In genomic region chr9:22817181-22817580, GRCh38 we compare ENCODE assay signal across 27 cellular contexts.
DNase-seq lines count a peak whose midpoint lies in the region; ATAC-seq and TF ChIP-seq lines count a peak whose summit lies in the region.
"Had no signal": no experiment of that assay in that cellular context is flagged by ENCODE, and none has a peak within 500 bp of the region (broad histone marks: within the 10 kb centered on the region; RNA-seq: fewer than 3 reads in every experiment).

No MANE protein-coding gene starts in this region.

- H3K79me1 ChIP-seq in mesendoderm (ENCODE audit: low read length) = no peaks in the 10 kb centered on the region

- H2BK5ac ChIP-seq in mesendoderm (ENCODE audit: low read length) = no peak overlapping the region

- no peak overlapping the region for H3K9ac ChIP-seq in mesendoderm (ENCODE audit: low read length)

- DNase-seq in HS-5 (ENCODE audit: low read depth) (peak; percentile 73), astrocyte of the spinal cord (ENCODE audit: low read depth, low spot score) (peak; percentile 57), mesendoderm (peak; percentile 10), NCI-H146 treated with DMSO at 0.1 percent for 48 hours (lab: John Stamatoyannopoulos, UW; ENCODE audit: unreplicated experiment) (no peak), MG63 (no peak), aorta (no peak)
- no peak for DNase-seq in activated CD4-positive, alpha-beta T cell treated with anti-CD3 and anti-CD28 coated beads, Interleukin-2, amount 10 ng/mL, durations not matched to agents 7 days and 5 days
- DNase-seq: activated CD4-positive, alpha-beta T cell treated with anti-CD3 and anti-CD28 coated beads, Interleukin-2, amount 10 ng/mL, durations not matched to agents 24 days and 14 days; activated CD8-positive, alpha-beta memory T cell treated with anti-CD3 and anti-CD28 coated beads, Interleukin-2, amount 10 ng/mL, durations not matched to agents 7 days and 5 days; activated naive CD4-positive, alpha-beta T cell treated with anti-CD3 and anti-CD28 coated beads, Interleukin-2, amount 10 ng/mL, durations not matched to agents 7 days and 5 days; AML-193; CD8-positive, alpha-beta memory T cell; effector memory CD4-positive, alpha-beta T cell; esophagus squamous epithelium; Karpas-422; natural killer cell; NCI-H1092 treated with DMSO at 0.1 percent for 48 hours; NCI-H2081 treated with DMSO at 0.1 percent for 48 hours; NCI-H510A; pancreas; RPMI8226; substantia nigra had no signal

- H2BK120ac ChIP-seq in mesendoderm (ENCODE audit: low read depth, low read length) = no peak overlapping the region

- H3K9me3 ChIP-seq in MG63 = no peaks in the 10 kb centered on the region
- peaks cover 1% of the 10 kb centered on the region for H3K9me3 ChIP-seq in aorta (ENCODE audit: control insufficient read depth, low read length)
- H3K9me3 ChIP-seq: esophagus squamous epithelium had no signal

- no peak overlapping the region for H3K23ac ChIP-seq in mesendoderm (ENCODE audit: low read length)

- CTCF ChIA-PET in activated CD4-positive, alpha-beta T cell treated with anti-CD3 and anti-CD28 coated beads, Interleukin-2, amount 10 ng/mL, durations not matched to agents 7 days and 5 days (lab: Charles Lee) = no interaction called here

- no peak overlapping the region for H2BK15ac ChIP-seq in mesendoderm (replicated peaks; ENCODE audit: low read depth)

- no peaks in the 10 kb centered on the region for H3K4me1 Mint-ChIP-seq in activated CD4-positive, alpha-beta T cell treated with anti-CD3 and anti-CD28 coated beads, Interleukin-2, amount 10 ng/mL, durations not matched to agents 7 days and 5 days
- H3K4me1 Mint-ChIP-seq: activated CD4-positive, alpha-beta T cell treated with anti-CD3 and anti-CD28 coated beads, Interleukin-2, amount 10 ng/mL, durations not matched to agents 24 days and 14 days; activated CD8-positive, alpha-beta memory T cell treated with anti-CD3 and anti-CD28 coated beads, Interleukin-2, amount 10 ng/mL, durations not matched to agents 7 days and 5 days; activated naive CD4-positive, alpha-beta T cell treated with anti-CD3 and anti-CD28 coated beads, Interleukin-2, amount 10 ng/mL, durations not matched to agents 7 days and 5 days; CD8-positive, alpha-beta memory T cell; natural killer cell had no signal

- H3K27ac Mint-ChIP-seq in activated CD4-positive, alpha-beta T cell treated with anti-CD3 and anti-CD28 coated beads, Interleukin-2, amount 10 ng/mL, durations not matched to agents 7 days and 5 days = no peak overlapping the region
- H3K27ac Mint-ChIP-seq: activated CD4-positive, alpha-beta T cell treated with anti-CD3 and anti-CD28 coated beads, Interleukin-2, amount 10 ng/mL, durations not matched to agents 24 days and 14 days; activated CD8-positive, alpha-beta memory T cell treated with anti-CD3 and anti-CD28 coated beads, Interleukin-2, amount 10 ng/mL, durations not matched to agents 7 days and 5 days; activated naive CD4-positive, alpha-beta T cell treated with anti-CD3 and anti-CD28 coated beads, Interleukin-2, amount 10 ng/mL, durations not matched to agents 7 days and 5 days; CD8-positive, alpha-beta memory T cell; mesothelial cell of epicardium; natural killer cell; T-helper 1 cell treated with Interleukin-12 subunit alpha and Interleukin-12 subunit beta and Interleukin-4 antibody, amounts not matched to agents 30 μg/mL and 1 μg/mL, for 36 hours had no signal

- TF ChIP-seq CTCF in astrocyte of the spinal cord (IDR thresholded peaks at IDR 0.05; ENCODE audit: low read depth, low read length) = no peak

- intact Hi-C loops in aorta (cut with DNase I) = no loop called here

- H3K36me3 ChIP-seq in mesendoderm (ENCODE audit: control insufficient read depth, insufficient read depth, low read length) (no peaks in the 10 kb centered on the region), MG63 (no peaks in the 10 kb centered on the region), aorta (ENCODE audit: control insufficient read depth in 1 of 2, insufficient read depth in 2 of 2, low read length in 1 of 2) (no peaks in the 10 kb centered on the region)
- H3K36me3 ChIP-seq: esophagus squamous epithelium, pancreas had no signal

- H3K79me2 ChIP-seq in mesendoderm (ENCODE audit: control insufficient read depth, insufficient read depth, low read length) = no peaks in the 10 kb centered on the region

- no peak overlapping the region for H4K5ac ChIP-seq in mesendoderm (ENCODE audit: low read length)

- in situ Hi-C loops in astrocyte of the spinal cord (cut with HindIII; ENCODE audit: low sequenced_read_pairs) = no loop called here

- H3K18ac ChIP-seq in mesendoderm (ENCODE audit: low read length) = no peak overlapping the region

- POLR2A ChIA-PET in activated CD4-positive, alpha-beta T cell treated with anti-CD3 and anti-CD28 coated beads, Interleukin-2, amount 10 ng/mL, durations not matched to agents 7 days and 5 days (lab: Charles Lee) = no interaction called here

- no peak overlapping the region for H4K8ac ChIP-seq in mesendoderm (ENCODE audit: low read depth, low read length)

- no peak overlapping the region for H3K4me3 Mint-ChIP-seq in activated CD4-positive, alpha-beta T cell treated with anti-CD3 and anti-CD28 coated beads, Interleukin-2, amount 10 ng/mL, durations not matched to agents 7 days and 5 days
- H3K4me3 Mint-ChIP-seq: activated CD4-positive, alpha-beta T cell treated with anti-CD3 and anti-CD28 coated beads, Interleukin-2, amount 10 ng/mL, durations not matched to agents 24 days and 14 days; activated CD8-positive, alpha-beta memory T cell treated with anti-CD3 and anti-CD28 coated beads, Interleukin-2, amount 10 ng/mL, durations not matched to agents 7 days and 5 days; activated naive CD4-positive, alpha-beta T cell treated with anti-CD3 and anti-CD28 coated beads, Interleukin-2, amount 10 ng/mL, durations not matched to agents 7 days and 5 days; CD8-positive, alpha-beta memory T cell; mesothelial cell of epicardium; natural killer cell; T-helper 1 cell treated with Interleukin-12 subunit alpha and Interleukin-12 subunit beta and Interleukin-4 antibody, amounts not matched to agents 30 μg/mL and 1 μg/mL, for 36 hours had no signal

- H3K27me3 Mint-ChIP-seq in activated CD4-positive, alpha-beta T cell treated with anti-CD3 and anti-CD28 coated beads, Interleukin-2, amount 10 ng/mL, durations not matched to agents 7 days and 5 days = no peaks in the 10 kb centered on the region
- H3K27me3 Mint-ChIP-seq: activated CD4-positive, alpha-beta T cell treated with anti-CD3 and anti-CD28 coated beads, Interleukin-2, amount 10 ng/mL, durations not matched to agents 24 days and 14 days; activated CD8-positive, alpha-beta memory T cell treated with anti-CD3 and anti-CD28 coated beads, Interleukin-2, amount 10 ng/mL, durations not matched to agents 7 days and 5 days; activated naive CD4-positive, alpha-beta T cell treated with anti-CD3 and anti-CD28 coated beads, Interleukin-2, amount 10 ng/mL, durations not matched to agents 7 days and 5 days; CD8-positive, alpha-beta memory T cell had no signal

- no peak for ATAC-seq in aorta (ENCODE audit: low FRiP score)
- ATAC-seq: activated CD8-positive, alpha-beta memory T cell treated with anti-CD3 and anti-CD28 coated beads, Interleukin-2, amount 10 ng/mL, durations not matched to agents 7 days and 5 days; GM12878; left lobe of liver; natural killer cell; pancreas; sciatic nerve had no signal

- H3K36me3 Mint-ChIP-seq in activated CD4-positive, alpha-beta T cell treated with anti-CD3 and anti-CD28 coated beads, Interleukin-2, amount 10 ng/mL, durations not matched to agents 7 days and 5 days (ENCODE audit: low read depth) = no peaks in the 10 kb centered on the region
- H3K36me3 Mint-ChIP-seq: activated CD8-positive, alpha-beta memory T cell treated with anti-CD3 and anti-CD28 coated beads, Interleukin-2, amount 10 ng/mL, durations not matched to agents 7 days and 5 days; activated naive CD4-positive, alpha-beta T cell treated with anti-CD3 and anti-CD28 coated beads, Interleukin-2, amount 10 ng/mL, durations not matched to agents 7 days and 5 days; CD8-positive, alpha-beta memory T cell; mesothelial cell of epicardium had no signal

- H3K27me3 ChIP-seq in mesendoderm (ENCODE audit: insufficient read depth, low read length, poor library complexity) = no peaks in the 10 kb centered on the region
- no peaks in the 10 kb centered on the region for H3K27me3 ChIP-seq in MG63
- no peaks in the 10 kb centered on the region for H3K27me3 ChIP-seq in aorta (ENCODE audit: control insufficient read depth in 1 of 2, insufficient read depth in 2 of 2, low read length in 1 of 2)
- H3K27me3 ChIP-seq: esophagus squamous epithelium, pancreas had no signal

- H3K4me1 ChIP-seq in mesendoderm (ENCODE audit: control insufficient read depth, low read depth, low read length) (no peaks in the 10 kb centered on the region), aorta (ENCODE audit: control insufficient read depth in 1 of 2, insufficient read depth in 2 of 2, low read length in 2 of 2) (no peaks in the 10 kb centered on the region)
- H3K4me1 ChIP-seq: esophagus squamous epithelium, pancreas had no signal

- H3K4me3 ChIP-seq in astrocyte of the spinal cord (ENCODE audit: low read depth, low read length) (no peak overlapping the region), mesendoderm (ENCODE audit: low read length) (no peak overlapping the region), MG63 (no peak overlapping the region), aorta (ENCODE audit: low read length in 2 of 2) (no peak overlapping the region)
- H3K4me3 ChIP-seq: esophagus squamous epithelium, GM12878, pancreas had no signal

- H3K56ac ChIP-seq in mesendoderm (ENCODE audit: low read length) = no peak overlapping the region

- H3K9me3 Mint-ChIP-seq in activated CD4-positive, alpha-beta T cell treated with anti-CD3 and anti-CD28 coated beads, Interleukin-2, amount 10 ng/mL, durations not matched to agents 7 days and 5 days = peaks cover 2% of the 10 kb centered on the region
- H3K9me3 Mint-ChIP-seq: mesothelial cell of epicardium had no signal

- no peak overlapping the region for H3K27ac ChIP-seq in mesendoderm (ENCODE audit: low read depth, low read length)
- no peak overlapping the region for H3K27ac ChIP-seq in aorta (ENCODE audit: low read depth in 1 of 2, low read length in 2 of 2)
- H3K27ac ChIP-seq: esophagus squamous epithelium, pancreas had no signal

- H2AK5ac ChIP-seq in mesendoderm (ENCODE audit: low read length) = no peak overlapping the region

- H3K4me2 ChIP-seq in mesendoderm (ENCODE audit: low read length) = no peak overlapping the region

- no peak overlapping the region for H3K4ac ChIP-seq in mesendoderm (ENCODE audit: low read depth, low read length)

Comparison
In these comparisons a context has a peak if more than half of its experiments do, and no peak if none do; other contexts are left out.
1. DNase-seq: peak in HS-5 (single experiment), astrocyte of the spinal cord (single experiment) and mesendoderm (single experiment); none in NCI-H146 treated with DMSO at 0.1 percent for 48 hours (single experiment), MG63 (single experiment), aorta (0 of 2) and activated CD4-positive, alpha-beta T cell treated with anti-CD3 and anti-CD28 coated beads, Interleukin-2, amount 10 ng/mL, durations not matched to agents 7 days and 5 days (single experiment).